2 cellular contexts compared by ENCODE assay signal in the genomic region with DNA sequence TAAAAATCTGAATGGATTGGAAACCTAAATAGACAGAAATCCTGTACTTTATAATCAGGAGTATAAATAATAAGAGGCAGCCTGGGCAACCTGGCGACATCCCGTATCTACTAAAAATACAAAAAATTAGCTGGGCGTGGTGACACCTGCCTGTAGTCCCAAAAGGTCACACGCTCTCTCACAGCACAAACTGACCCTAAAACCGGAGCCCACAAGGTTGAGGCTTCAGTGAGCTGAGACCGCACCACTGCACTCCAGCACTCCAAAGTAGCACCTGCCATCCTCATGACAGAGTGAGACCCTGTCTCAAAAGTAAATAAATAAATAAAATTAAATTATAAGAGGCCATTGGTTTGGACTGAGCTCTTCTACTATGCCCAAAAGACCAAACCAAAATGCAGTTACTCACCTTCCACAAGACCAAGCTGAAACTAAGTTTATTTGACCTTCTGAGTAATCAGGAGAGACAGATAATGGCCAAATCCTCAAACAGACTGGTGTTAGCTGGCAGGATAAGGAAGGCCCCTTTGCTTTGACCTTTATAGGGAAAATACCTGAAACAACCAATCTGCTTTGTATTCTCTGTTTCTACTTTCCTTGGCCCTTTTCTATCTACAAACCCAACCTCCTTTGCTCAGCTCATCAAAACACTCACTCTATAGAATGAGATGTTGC.
TF ChIP-seq lines count a peak whose summit lies in the region.

No MANE protein-coding gene starts in this region.

TF ChIP-seq in K562, 482 proteins besides CTCF, POLR2A, EP300 and RAD21 (continued from another document):
- TF ChIP-seq CBFA2T3 (IDR thresholded peaks at IDR 0.05) (0 out of 2 replicates have a peak, but pooled peaks have one; percentile 8), PHTF2 (CRISPR knock-in tag; IDR thresholded peaks at IDR 0.05) (no peak)
- TF ChIP-seq, protein P1, sequence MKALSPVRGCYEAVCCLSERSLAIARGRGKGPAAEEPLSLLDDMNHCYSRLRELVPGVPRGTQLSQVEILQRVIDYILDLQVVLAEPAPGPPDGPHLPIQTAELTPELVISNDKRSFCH (CRISPR knock-in tag; IDR thresholded peaks at IDR 0.05): no peak
- TF ChIP-seq, protein P1 (tag; IDR thresholded peaks at IDR 0.05): peak; percentile 50; the same call in 1 of the 2 replicates

TF ChIP-seq in SK-N-SH treated with all-trans-retinoic acid at 6 μM for 48 hours, 23 proteins besides CTCF, POLR2A, EP300 and RAD21 (continued from another document):
- TF ChIP-seq TCF4 (CRISPR knock-in tag; IDR thresholded peaks at IDR 0.05; ENCODE audit: borderline replicate concordance) (no peak), ISL1 (CRISPR knock-in tag; IDR thresholded peaks at IDR 0.05) (no peak), SNAI2 (CRISPR knock-in tag; IDR thresholded peaks at IDR 0.05) (no peak), GLIS3 (CRISPR knock-in tag; IDR thresholded peaks at IDR 0.05) (no peak)
- TF ChIP-seq, protein P2, sequence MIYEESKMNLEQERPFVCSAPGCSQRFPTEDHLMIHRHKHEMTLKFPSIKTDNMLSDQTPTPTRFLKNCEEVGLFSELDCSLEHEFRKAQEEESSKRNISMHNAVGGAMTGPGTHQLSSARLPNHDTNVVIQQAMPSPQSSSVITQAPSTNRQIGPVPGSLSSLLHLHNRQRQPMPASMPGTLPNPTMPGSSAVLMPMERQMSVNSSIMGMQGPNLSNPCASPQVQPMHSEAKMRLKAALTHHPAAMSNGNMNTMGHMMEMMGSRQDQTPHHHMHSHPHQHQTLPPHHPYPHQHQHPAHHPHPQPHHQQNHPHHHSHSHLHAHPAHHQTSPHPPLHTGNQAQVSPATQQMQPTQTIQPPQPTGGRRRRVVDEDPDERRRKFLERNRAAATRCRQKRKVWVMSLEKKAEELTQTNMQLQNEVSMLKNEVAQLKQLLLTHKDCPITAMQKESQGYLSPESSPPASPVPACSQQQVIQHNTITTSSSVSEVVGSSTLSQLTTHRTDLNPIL (CRISPR knock-in tag; IDR thresholded peaks at IDR 0.05; ENCODE audit: low read depth): no peak
- TF ChIP-seq, protein P3, sequence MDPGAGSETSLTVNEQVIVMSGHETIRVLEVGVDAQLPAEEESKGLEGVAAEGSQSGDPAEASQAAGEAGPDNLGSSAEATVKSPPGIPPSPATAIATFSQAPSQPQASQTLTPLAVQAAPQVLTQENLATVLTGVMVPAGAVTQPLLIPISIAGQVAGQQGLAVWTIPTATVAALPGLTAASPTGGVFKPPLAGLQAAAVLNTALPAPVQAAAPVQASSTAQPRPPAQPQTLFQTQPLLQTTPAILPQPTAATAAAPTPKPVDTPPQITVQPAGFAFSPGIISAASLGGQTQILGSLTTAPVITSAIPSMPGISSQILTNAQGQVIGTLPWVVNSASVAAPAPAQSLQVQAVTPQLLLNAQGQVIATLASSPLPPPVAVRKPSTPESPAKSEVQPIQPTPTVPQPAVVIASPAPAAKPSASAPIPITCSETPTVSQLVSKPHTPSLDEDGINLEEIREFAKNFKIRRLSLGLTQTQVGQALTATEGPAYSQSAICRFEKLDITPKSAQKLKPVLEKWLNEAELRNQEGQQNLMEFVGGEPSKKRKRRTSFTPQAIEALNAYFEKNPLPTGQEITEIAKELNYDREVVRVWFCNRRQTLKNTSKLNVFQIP (CRISPR knock-in tag; IDR thresholded peaks at IDR 0.05; ENCODE audit: borderline replicate concordance, low read depth): no peak
